Comparison of ENCODE assay signal across 18 cellular contexts in the genomic region with DNA sequence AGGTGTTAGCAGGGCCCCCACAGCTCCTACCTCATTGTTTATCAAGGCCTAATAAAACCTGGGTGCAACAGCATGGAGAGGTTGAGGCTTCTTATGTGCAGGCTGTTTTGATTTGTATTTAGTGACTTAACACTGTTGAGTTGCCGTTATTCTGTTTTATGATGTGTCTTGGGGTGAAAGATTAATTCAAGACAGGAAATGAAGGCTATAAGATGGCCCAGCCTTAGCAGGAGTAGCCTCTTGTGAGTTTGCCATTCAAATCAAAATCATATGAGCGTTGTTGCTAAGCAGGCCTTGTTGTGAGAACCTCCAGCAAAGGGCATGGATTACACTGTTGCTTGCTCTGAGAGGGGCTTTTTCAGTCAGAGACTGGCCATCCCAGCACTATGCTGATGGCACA. TPM values are rescaled to one million over a fixed set of nuclear protein-coding genes. Genes with fewer than 3 reads are reported as not detected.
A peak's percentile ranks its signal among the peaks of the same experiment; 100 is the strongest.
DNase-seq lines count a peak whose midpoint lies in the region; ATAC-seq and TF ChIP-seq lines count a peak whose summit lies in the region.
"Had no signal": no experiment of that assay in that cellular context is flagged by ENCODE, and none has a peak within 500 bp of the region (broad histone marks: within the 10 kb centered on the region; RNA-seq: fewer than 3 reads in every experiment).

No MANE protein-coding gene starts in this region.

- H3K27me3 ChIP-seq in Panc1 (ENCODE audit: control insufficient read depth, insufficient read depth, low read length): no peaks in the 10 kb centered on the region
- H3K27me3 ChIP-seq: spleen had no signal

- H3K27ac Mint-ChIP-seq in Calu3 (ENCODE audit: unreplicated experiment): peak overlapping the region; percentile 55
- H3K27ac Mint-ChIP-seq in stimulated activated effector memory CD8-positive, alpha-beta T cell treated with anti-CD3 and anti-CD28 coated beads, Interleukin-12 subunit alpha, Interleukin-12 subunit beta, amount 100 ng/mL, for 72 hours: peak overlapping the region; percentile 27

- POLR2A ChIA-PET in Panc1 (lab: Charles Lee): interaction anchor here (0.6 kb wide), 1 partner anchor 8 kb away, joined by 4 read pairs; no protein-coding TSS in a partner anchor

- H3K4me3 ChIP-seq in Panc1 (ENCODE audit: low read depth in 2 of 2, low read length in 2 of 2) (no peak overlapping the region), coronary artery (no peak overlapping the region)
- H3K4me3 ChIP-seq: spleen had no signal

- no peaks in the 10 kb centered on the region for H3K27me3 Mint-ChIP-seq in Calu3 (ENCODE audit: unreplicated experiment)

- H3K27ac ChIP-seq in Panc1 (ENCODE audit: low read length) (peak overlapping the region; percentile 35), coronary artery (peak overlapping the region; percentile 90 to 92)
- H3K27ac ChIP-seq: HL-60, spleen had no signal

- in situ Hi-C loops in Panc1 (cut with HindIII; ENCODE audit: low pct_unique_long_range_greater_than_20kb, low sequenced_read_pairs): no loop called here

- DNase-seq in Calu3 (no peak), Panc1 (ENCODE audit: low read depth, low spot score) (no peak), coronary artery (ENCODE audit: low spot score) (no peak), AG08396 (ENCODE audit: low spot score) (no peak), dermis blood vessel endothelial cell (no peak), MV-4-11 (lab: John Stamatoyannopoulos, UW) (no peak)
- DNase-seq in stimulated activated effector memory CD8-positive, alpha-beta T cell treated with anti-CD3 and anti-CD28 coated beads, Interleukin-12 subunit alpha, Interleukin-12 subunit beta, amount 100 ng/mL, for 72 hours (ENCODE audit: low spot score in 2 of 2): no peak
- DNase-seq: activated CD4-positive, alpha-beta T cell treated with anti-CD3 and anti-CD28 coated beads for 48 hours; activated effector memory CD4-positive, alpha-beta T cell treated with Interleukin-2 at 50 U/mL for 16 hours; hypothalamus; KG1; NCI-H1417 treated with DMSO at 0.1 percent for 48 hours; posterior cingulate gyrus; SIG-M5; spleen; stimulated activated naive CD4-positive, alpha-beta T cell; T1000 had no signal

- H3K4me1 ChIP-seq in Panc1 (ENCODE audit: control insufficient read depth, insufficient read depth, low read length): peaks cover 28% of the 10 kb centered on the region

- intact Hi-C loops in Calu3 (cut with micrococcal nuclease; ENCODE audit: unreplicated experiment): no loop called here
- intact Hi-C loops in Panc1 (cut with micrococcal nuclease; ENCODE audit: unreplicated experiment): no loop called here

- H3K36me3 ChIP-seq in Panc1 (ENCODE audit: control insufficient read depth, insufficient read depth, low read length): no peaks in the 10 kb centered on the region

- ATAC-seq in Panc1: no peak
- ATAC-seq in stimulated activated effector memory CD8-positive, alpha-beta T cell treated with anti-CD3 and anti-CD28 coated beads, Interleukin-12 subunit alpha, Interleukin-12 subunit beta, amount 100 ng/mL, for 72 hours: no peak

- H3K9me3 ChIP-seq in Panc1 (ENCODE audit: control insufficient read depth, insufficient read depth, low read depth, low read length): no peaks in the 10 kb centered on the region
- H3K9me3 ChIP-seq: spleen had no signal

- CTCF ChIA-PET in Calu3 (lab: Charles Lee) (interaction anchor here (0.6 to 1.0 kb wide), 2 partner anchors 15 to 55 kb away, joined by 3 to 4 read pairs; no protein-coding TSS in a partner anchor), Panc1 (lab: Charles Lee) (no interaction called here)

- no peaks in the 10 kb centered on the region for H3K9me3 Mint-ChIP-seq in Calu3 (ENCODE audit: low read depth, unreplicated experiment)
- no peaks in the 10 kb centered on the region for H3K9me3 Mint-ChIP-seq in stimulated activated effector memory CD8-positive, alpha-beta T cell treated with anti-CD3 and anti-CD28 coated beads, Interleukin-12 subunit alpha, Interleukin-12 subunit beta, amount 100 ng/mL, for 72 hours

- TF ChIP-seq CTCF in Calu3 (IDR thresholded peaks at IDR 0.05; ENCODE audit: unreplicated experiment) (no peak), Panc1 (IDR thresholded peaks at IDR 0.05) (no peak), coronary artery (IDR thresholded peaks at IDR 0.05) (no peak)

- H3K4me1 Mint-ChIP-seq in Calu3 (ENCODE audit: low read depth, unreplicated experiment): peaks cover 63% of the 10 kb centered on the region
- peaks cover 56% of the 10 kb centered on the region for H3K4me1 Mint-ChIP-seq in stimulated activated effector memory CD8-positive, alpha-beta T cell treated with anti-CD3 and anti-CD28 coated beads, Interleukin-12 subunit alpha, Interleukin-12 subunit beta, amount 100 ng/mL, for 72 hours

- BruUV-seq in Calu3 (replicated peaks; lab: Mats Ljungman, UMichigan): no TSS peak
- no TSS peak for BruUV-seq in Panc1 (replicated peaks; lab: Mats Ljungman, UMichigan)

- peaks cover 31% of the 10 kb centered on the region for H3K36me3 Mint-ChIP-seq in Calu3 (ENCODE audit: insufficient read depth, unreplicated experiment)
- peaks cover 18% of the 10 kb centered on the region for H3K36me3 Mint-ChIP-seq in stimulated activated effector memory CD8-positive, alpha-beta T cell treated with anti-CD3 and anti-CD28 coated beads, Interleukin-12 subunit alpha, Interleukin-12 subunit beta, amount 100 ng/mL, for 72 hours

- H3K4me3 Mint-ChIP-seq in Calu3 (ENCODE audit: low read depth, unreplicated experiment): no peak overlapping the region
- H3K4me3 Mint-ChIP-seq in stimulated activated effector memory CD8-positive, alpha-beta T cell treated with anti-CD3 and anti-CD28 coated beads, Interleukin-12 subunit alpha, Interleukin-12 subunit beta, amount 100 ng/mL, for 72 hours: no peak overlapping the region

RNA-seq across cellular contexts. Expression of gene MICAL2, which starts 31.8 kb away (rescaled TPM):
- total RNA-seq in Calu3 (2022) (191 and 202 TPM in 2 replicates), Panc1 (2021; ENCODE audit: unreplicated experiment) (199 TPM), dermis blood vessel endothelial cell (110 and 124 TPM in 2 replicates)
- 183 TPM for polyA plus RNA-seq in Panc1 (2012; ENCODE audit: insufficient read length)
